ENCODE assay signal across 9 cellular contexts in genomic region chr14:33587761-33588160, GRCh38.
"Had no signal": no experiment of that assay in that cellular context is flagged by ENCODE, and none has a peak within 500 bp of the region (broad histone marks: within the 10 kb centered on the region; RNA-seq: fewer than 3 reads in every experiment).

No MANE protein-coding gene starts in this region.

- H3K9ac ChIP-seq: GM23248 had no signal

- H3K4me3 ChIP-seq: GM23248, HAP-1 had no signal

- H3K4me1 ChIP-seq: HAP-1 had no signal

- ATAC-seq: HCT116, HepG2 had no signal

- H3K27ac ChIP-seq: GM23248, HL-60 had no signal

- H3K36me3 ChIP-seq: HAP-1 had no signal

- H3K9me3 ChIP-seq: HAP-1 had no signal

- H3K27ac Mint-ChIP-seq: IgD-negative memory B cell had no signal

- H2AFZ ChIP-seq: GM23248 had no signal

- H3K36me3 Mint-ChIP-seq: IgD-negative memory B cell had no signal

- DNase-seq: GM23248, GOT3, H7, KBM-7 had no signal
